19 cellular contexts compared by ENCODE assay signal in genomic region chr18:67468038-67468437, GRCh38.
"Had no signal": no experiment of that assay in that cellular context is flagged by ENCODE, and none has a peak within 500 bp of the region (broad histone marks: within the 10 kb centered on the region; RNA-seq: fewer than 3 reads in every experiment).

No MANE protein-coding gene starts in this region.

- H3K27ac Mint-ChIP-seq: activated naive CD8-positive, alpha-beta T cell treated with anti-CD3 and anti-CD28 coated beads for 36 hours; activated T-helper 17 cell treated with anti-CD3 and anti-CD28 coated beads, Interleukin-2, amount 50 U/mL, for 72 hours; neural progenitor cell; progenitor cell of endocrine pancreas; stimulated activated naive CD8-positive, alpha-beta T cell treated with anti-CD3 and anti-CD28 coated beads, Interleukin-15, Interleukin-2, amounts not matched to agents 100 ng/mL and 50 ng/mL, for 24 hours had no signal

- ATAC-seq: activated T-helper 17 cell treated with anti-CD3 and anti-CD28 coated beads, Interleukin-2, amount 50 U/mL, for 72 hours; body of pancreas; gastrocnemius medialis had no signal

- H2AFZ ChIP-seq: neural progenitor cell had no signal

- H3K9ac ChIP-seq: neural progenitor cell had no signal

- H3K4me3 ChIP-seq: body of pancreas, coronary artery, gastrocnemius medialis, left ventricle myocardium inferior, neural progenitor cell, right atrium auricular region, tibial nerve had no signal

- H3K27me3 Mint-ChIP-seq: activated naive CD8-positive, alpha-beta T cell treated with anti-CD3 and anti-CD28 coated beads for 36 hours; progenitor cell of endocrine pancreas; stimulated activated naive CD8-positive, alpha-beta T cell treated with anti-CD3 and anti-CD28 coated beads, Interleukin-15, Interleukin-2, amounts not matched to agents 100 ng/mL and 50 ng/mL, for 24 hours had no signal

- H3K9me3 ChIP-seq: body of pancreas, gastrocnemius medialis, left ventricle myocardium inferior, right atrium auricular region, tibial nerve had no signal

- H3K4me1 ChIP-seq: body of pancreas, gastrocnemius medialis, left ventricle myocardium inferior, right atrium auricular region, tibial nerve had no signal

- H3K9me3 Mint-ChIP-seq: activated naive CD8-positive, alpha-beta T cell treated with anti-CD3 and anti-CD28 coated beads for 36 hours had no signal

- DNase-seq: activated CD4-positive, alpha-beta T cell treated with anti-CD3 and anti-CD28 coated beads, Interleukin-2, amount 50 U/mL, for 48 hours; activated naive CD4-positive, alpha-beta T cell; activated naive CD8-positive, alpha-beta T cell treated with anti-CD3 and anti-CD28 coated beads for 36 hours; activated T-cell treated with anti-CD3 and anti-CD28 coated beads, Interleukin-2, amount 50 U/mL, for 1 hour; body of pancreas; gastrocnemius medialis; head of caudate nucleus; left ventricle myocardium inferior; mammary epithelial cell; stimulated activated CD4-positive, alpha-beta T cell treated with anti-CD3 and anti-CD28 coated beads, Interleukin-12 subunit alpha, Interleukin-12 subunit beta, amount 100 ng/mL, for 4 hours; stimulated activated CD4-positive, alpha-beta T cell treated with anti-CD3 and anti-CD28 coated beads, Interleukin-1b, Interleukin-23, amount 100 ng/mL, for 48 hours had no signal

- H3K4me3 Mint-ChIP-seq: activated naive CD8-positive, alpha-beta T cell treated with anti-CD3 and anti-CD28 coated beads for 36 hours; activated T-helper 17 cell treated with anti-CD3 and anti-CD28 coated beads, Interleukin-2, amount 50 U/mL, for 72 hours; neural progenitor cell; stimulated activated naive CD8-positive, alpha-beta T cell treated with anti-CD3 and anti-CD28 coated beads, Interleukin-15, Interleukin-2, amounts not matched to agents 100 ng/mL and 50 ng/mL, for 24 hours had no signal

- H3K27ac ChIP-seq: body of pancreas, coronary artery, gastrocnemius medialis, left ventricle myocardium inferior, neural progenitor cell, right atrium auricular region, tibial nerve, VCaP had no signal

- H3K36me3 ChIP-seq: gastrocnemius medialis, left ventricle myocardium inferior, neural progenitor cell, right atrium auricular region, tibial nerve had no signal

- H3K27me3 ChIP-seq: body of pancreas, gastrocnemius medialis, neural progenitor cell, right atrium auricular region, tibial nerve had no signal
